In the genomic region with DNA sequence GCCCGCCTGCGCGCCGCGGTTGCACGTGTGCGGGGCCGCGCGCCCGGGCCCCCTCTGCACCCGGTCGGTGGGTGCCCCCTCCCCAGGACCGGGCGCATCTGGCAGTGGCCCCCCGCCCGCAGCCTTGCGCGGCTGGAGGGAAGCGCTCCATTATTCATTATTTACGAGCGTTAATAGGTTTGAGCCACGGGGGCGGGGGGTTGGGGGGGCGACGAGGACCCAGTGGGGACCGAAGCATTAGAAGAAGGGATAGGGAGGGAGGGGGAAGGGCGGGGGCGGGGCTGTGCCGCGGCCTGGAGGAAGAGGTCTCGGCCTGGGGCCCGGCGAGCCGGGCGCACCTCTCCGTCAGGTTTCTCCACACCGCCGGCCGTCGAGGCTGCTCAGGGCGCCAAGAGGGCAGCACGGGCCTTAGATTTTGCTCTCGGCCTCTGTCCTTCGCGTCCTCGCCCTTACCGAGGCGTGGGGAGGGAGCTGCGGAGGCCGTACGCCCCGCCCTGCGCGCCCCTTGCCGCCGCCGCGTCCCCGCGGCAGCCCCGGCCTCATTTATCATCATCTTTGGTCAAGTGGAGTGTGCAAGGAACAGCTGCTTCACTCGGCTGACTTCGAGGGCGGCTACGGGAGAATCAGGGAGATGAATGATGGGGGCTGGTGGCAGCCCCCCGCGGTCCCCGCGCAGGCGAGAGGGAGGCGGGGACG, we compare ENCODE assay signal across 8 cellular contexts. TPM values are rescaled to one million over a fixed set of nuclear protein-coding genes. Genes with fewer than 3 reads are reported as not detected.
DNase-seq lines count a peak whose midpoint lies in the region; ATAC-seq and TF ChIP-seq lines count a peak whose summit lies in the region.

No MANE protein-coding gene starts in this region.

- H3K36me3 ChIP-seq in CD4-positive, CD25-positive, alpha-beta regulatory T cell (ENCODE audit: control insufficient read depth, insufficient read depth, low read length): no peaks in the 10 kb centered on the region
- H3K36me3 ChIP-seq in SJCRH30: no peaks in the 10 kb centered on the region

- no peak overlapping the region for H3K4me3 ChIP-seq in CD4-positive, CD25-positive, alpha-beta regulatory T cell (ENCODE audit: low read depth, low read length)
- H3K4me3 ChIP-seq in SJCRH30 (peak overlapping the region; percentile 81), epithelial cell of esophagus (ENCODE audit: low read length) (peak overlapping the region; percentile 23)

- H3K4me3 Mint-ChIP-seq in CD4-positive, CD25-positive, alpha-beta regulatory T cell: peak overlapping the region; percentile 69 to 83 (median 76)
- peak overlapping the region; percentile 79 for H3K4me3 Mint-ChIP-seq in nephron progenitor cell

- peak in 1 of 2 donors; percentile 1 for ATAC-seq in CD4-positive, CD25-positive, alpha-beta regulatory T cell (ENCODE audit: low read depth in 2 of 2)
- peak; percentile 16 for ATAC-seq in GM21723 (IDR thresholded peaks at IDR 0.05; ENCODE audit: unreplicated experiment)
- ATAC-seq in HG03460 (IDR thresholded peaks at IDR 0.05; ENCODE audit: unreplicated experiment): no peak

- H3K36me3 Mint-ChIP-seq in CD4-positive, CD25-positive, alpha-beta regulatory T cell: no peaks in the 10 kb centered on the region
- H3K36me3 Mint-ChIP-seq in nephron progenitor cell (ENCODE audit: low read depth): no peaks in the 10 kb centered on the region

- H3K4me1 Mint-ChIP-seq in CD4-positive, CD25-positive, alpha-beta regulatory T cell: peaks cover 0 to 27% (median 9%) of the 10 kb centered on the region in 4 donors
- H3K4me1 Mint-ChIP-seq in nephron progenitor cell: peaks cover 77% of the 10 kb centered on the region

- no peak for TF ChIP-seq CTCF in epithelial cell of esophagus (IDR thresholded peaks at IDR 0.05; ENCODE audit: insufficient read depth, low read depth, low read length, missing control alignments)
- TF ChIP-seq CTCF in nephron progenitor cell (IDR thresholded peaks at IDR 0.05): no peak

- H3K4me1 ChIP-seq in CD4-positive, CD25-positive, alpha-beta regulatory T cell (ENCODE audit: control insufficient read depth, insufficient read depth, low read length, poor library complexity, severe bottlenecking): peaks cover 30% of the 10 kb centered on the region
- H3K4me1 ChIP-seq in SJCRH30: peaks cover 62% of the 10 kb centered on the region

- H3K9me3 ChIP-seq in CD4-positive, CD25-positive, alpha-beta regulatory T cell (ENCODE audit: control insufficient read depth in 2 of 2, low read length in 2 of 2): no peaks in the 10 kb centered on the region
- no peaks in the 10 kb centered on the region for H3K9me3 ChIP-seq in SJCRH30 (replicated peaks)

- peaks cover 0 to 1% (median 0%) of the 10 kb centered on the region in 7 donors for H3K9me3 Mint-ChIP-seq in CD4-positive, CD25-positive, alpha-beta regulatory T cell
- H3K9me3 Mint-ChIP-seq in nephron progenitor cell: no peaks in the 10 kb centered on the region

- no peak overlapping the region for H3K27ac ChIP-seq in CD4-positive, CD25-positive, alpha-beta regulatory T cell (ENCODE audit: insufficient read depth, low read length, poor library complexity, severe bottlenecking)
- peak overlapping the region; percentile 86 for H3K27ac ChIP-seq in SJCRH30

- no peak overlapping the region for H3K27ac Mint-ChIP-seq in CD4-positive, CD25-positive, alpha-beta regulatory T cell
- peak overlapping the region; percentile 69 for H3K27ac Mint-ChIP-seq in nephron progenitor cell

- H3K27me3 Mint-ChIP-seq in CD4-positive, CD25-positive, alpha-beta regulatory T cell: peaks cover 17% of the 10 kb centered on the region
- no peaks in the 10 kb centered on the region for H3K27me3 Mint-ChIP-seq in nephron progenitor cell (ENCODE audit: low read depth, poor library complexity)

- H3K27me3 ChIP-seq in CD4-positive, CD25-positive, alpha-beta regulatory T cell (ENCODE audit: control insufficient read depth, insufficient read depth, low read length): no peaks in the 10 kb centered on the region
- no peaks in the 10 kb centered on the region for H3K27me3 ChIP-seq in SJCRH30

- DNase-seq in CD4-positive, CD25-positive, alpha-beta regulatory T cell: no peak
- peak; percentile 94 to 96 for DNase-seq in SJCRH30
- no peak for DNase-seq in epithelial cell of esophagus (ENCODE audit: low read depth)
- DNase-seq in nephron progenitor cell: peak; percentile 68
- no peak for DNase-seq in activated effector memory CD4-positive, alpha-beta T cell treated with anti-CD3 and anti-CD28 coated beads, Interleukin-2, amount 50 U/mL, for 16 hours
- no peak for DNase-seq in HuH-7.5 (ENCODE audit: low spot score)

RNA-seq across cellular contexts. Expression of a gene that starts 54.2 kb away (rescaled TPM):
- total RNA-seq in CD4-positive, CD25-positive, alpha-beta regulatory T cell: 141 TPM
- 1 to 10 TPM; 4.5 to 6.7 (median 6.0) TPM for polyA plus RNA-seq in CD4-positive, CD25-positive, alpha-beta regulatory T cell
- 65.3 and 74.1 TPM in 2 replicates for total RNA-seq in SJCRH30 (2014; rRNA removed; shearing (Covaris generic))

Comparison
In these comparisons a context has a peak if more than half of its experiments do, and no peak if none do; other contexts are left out.
1. DNase-seq: peak in SJCRH30 (2 of 2) and nephron progenitor cell (single experiment); none in CD4-positive, CD25-positive, alpha-beta regulatory T cell (0 of 3), epithelial cell of esophagus (single experiment), activated effector memory CD4-positive, alpha-beta T cell treated with anti-CD3 and anti-CD28 coated beads, Interleukin-2, amount 50 U/mL, for 16 hours (single experiment) and HuH-7.5 (single experiment).